1 cellular context compared by ENCODE assay signal in the genomic region with DNA sequence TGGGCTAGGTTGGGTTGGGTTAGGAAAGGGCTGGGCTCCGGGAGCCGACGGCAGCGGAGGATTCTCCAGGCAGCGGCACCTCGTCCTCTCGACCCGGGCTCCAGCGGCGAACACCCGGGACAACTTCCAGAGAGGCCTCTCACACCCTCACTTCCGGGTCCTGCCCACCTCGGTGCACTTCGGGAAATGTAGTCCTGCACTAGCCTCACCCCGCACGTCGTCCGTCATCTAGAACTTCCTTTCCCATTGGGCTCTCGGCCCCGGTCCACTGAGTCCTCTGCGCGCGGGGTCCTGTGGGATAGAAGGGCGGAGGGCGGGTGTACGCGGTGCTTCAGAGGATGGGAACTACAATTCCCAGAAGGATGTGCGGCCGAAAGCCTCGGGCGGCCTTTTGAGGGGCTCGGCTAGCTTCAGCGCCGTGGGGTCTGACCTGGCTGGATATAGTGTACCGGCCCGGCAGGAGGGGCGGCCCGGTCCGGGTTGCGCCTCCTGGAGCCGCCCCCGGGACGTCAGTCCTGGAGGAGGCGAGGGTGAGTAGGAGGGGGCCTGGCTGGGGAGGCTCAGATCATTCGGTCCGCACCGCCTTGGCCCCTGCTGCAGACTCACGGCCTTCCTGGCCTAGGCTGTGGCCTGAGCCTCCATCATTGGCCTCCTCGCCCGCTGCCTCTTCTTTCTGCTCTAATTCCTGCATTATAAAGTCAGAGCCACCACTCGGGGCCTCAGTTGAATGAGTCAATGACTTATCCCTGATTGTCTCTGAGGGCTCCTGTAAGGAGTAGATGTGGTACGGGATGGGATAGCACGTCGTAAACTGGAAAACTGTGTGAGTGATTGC.
A peak's percentile ranks its signal among the peaks of the same experiment; 100 is the strongest.
TF ChIP-seq lines count a peak whose summit lies in the region.

A gene (minus strand): TSS at position 114 of the 835 bp plus-strand sequence. CDS start 160 bp downstream, outside the sequence.
A gene with protein sequence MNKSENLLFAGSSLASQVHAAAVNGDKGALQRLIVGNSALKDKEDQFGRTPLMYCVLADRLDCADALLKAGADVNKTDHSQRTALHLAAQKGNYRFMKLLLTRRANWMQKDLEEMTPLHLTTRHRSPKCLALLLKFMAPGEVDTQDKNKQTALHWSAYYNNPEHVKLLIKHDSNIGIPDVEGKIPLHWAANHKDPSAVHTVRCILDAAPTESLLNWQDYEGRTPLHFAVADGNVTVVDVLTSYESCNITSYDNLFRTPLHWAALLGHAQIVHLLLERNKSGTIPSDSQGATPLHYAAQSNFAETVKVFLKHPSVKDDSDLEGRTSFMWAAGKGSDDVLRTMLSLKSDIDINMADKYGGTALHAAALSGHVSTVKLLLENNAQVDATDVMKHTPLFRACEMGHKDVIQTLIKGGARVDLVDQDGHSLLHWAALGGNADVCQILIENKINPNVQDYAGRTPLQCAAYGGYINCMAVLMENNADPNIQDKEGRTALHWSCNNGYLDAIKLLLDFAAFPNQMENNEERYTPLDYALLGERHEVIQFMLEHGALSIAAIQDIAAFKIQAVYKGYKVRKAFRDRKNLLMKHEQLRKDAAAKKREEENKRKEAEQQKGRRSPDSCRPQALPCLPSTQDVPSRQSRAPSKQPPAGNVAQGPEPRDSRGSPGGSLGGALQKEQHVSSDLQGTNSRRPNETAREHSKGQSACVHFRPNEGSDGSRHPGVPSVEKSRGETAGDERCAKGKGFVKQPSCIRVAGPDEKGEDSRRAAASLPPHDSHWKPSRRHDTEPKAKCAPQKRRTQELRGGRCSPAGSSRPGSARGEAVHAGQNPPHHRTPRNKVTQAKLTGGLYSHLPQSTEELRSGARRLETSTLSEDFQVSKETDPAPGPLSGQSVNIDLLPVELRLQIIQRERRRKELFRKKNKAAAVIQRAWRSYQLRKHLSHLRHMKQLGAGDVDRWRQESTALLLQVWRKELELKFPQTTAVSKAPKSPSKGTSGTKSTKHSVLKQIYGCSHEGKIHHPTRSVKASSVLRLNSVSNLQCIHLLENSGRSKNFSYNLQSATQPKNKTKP (plus strand): TSS at position 357 of the 835 bp plus-strand sequence. CDS start 5,279 bp downstream, outside the sequence.

TF ChIP-seq in HepG2, 621 proteins besides CTCF, POLR2A, EP300 and RAD21 (continued from another document and continues in another):
- TF ChIP-seq, protein P1, sequence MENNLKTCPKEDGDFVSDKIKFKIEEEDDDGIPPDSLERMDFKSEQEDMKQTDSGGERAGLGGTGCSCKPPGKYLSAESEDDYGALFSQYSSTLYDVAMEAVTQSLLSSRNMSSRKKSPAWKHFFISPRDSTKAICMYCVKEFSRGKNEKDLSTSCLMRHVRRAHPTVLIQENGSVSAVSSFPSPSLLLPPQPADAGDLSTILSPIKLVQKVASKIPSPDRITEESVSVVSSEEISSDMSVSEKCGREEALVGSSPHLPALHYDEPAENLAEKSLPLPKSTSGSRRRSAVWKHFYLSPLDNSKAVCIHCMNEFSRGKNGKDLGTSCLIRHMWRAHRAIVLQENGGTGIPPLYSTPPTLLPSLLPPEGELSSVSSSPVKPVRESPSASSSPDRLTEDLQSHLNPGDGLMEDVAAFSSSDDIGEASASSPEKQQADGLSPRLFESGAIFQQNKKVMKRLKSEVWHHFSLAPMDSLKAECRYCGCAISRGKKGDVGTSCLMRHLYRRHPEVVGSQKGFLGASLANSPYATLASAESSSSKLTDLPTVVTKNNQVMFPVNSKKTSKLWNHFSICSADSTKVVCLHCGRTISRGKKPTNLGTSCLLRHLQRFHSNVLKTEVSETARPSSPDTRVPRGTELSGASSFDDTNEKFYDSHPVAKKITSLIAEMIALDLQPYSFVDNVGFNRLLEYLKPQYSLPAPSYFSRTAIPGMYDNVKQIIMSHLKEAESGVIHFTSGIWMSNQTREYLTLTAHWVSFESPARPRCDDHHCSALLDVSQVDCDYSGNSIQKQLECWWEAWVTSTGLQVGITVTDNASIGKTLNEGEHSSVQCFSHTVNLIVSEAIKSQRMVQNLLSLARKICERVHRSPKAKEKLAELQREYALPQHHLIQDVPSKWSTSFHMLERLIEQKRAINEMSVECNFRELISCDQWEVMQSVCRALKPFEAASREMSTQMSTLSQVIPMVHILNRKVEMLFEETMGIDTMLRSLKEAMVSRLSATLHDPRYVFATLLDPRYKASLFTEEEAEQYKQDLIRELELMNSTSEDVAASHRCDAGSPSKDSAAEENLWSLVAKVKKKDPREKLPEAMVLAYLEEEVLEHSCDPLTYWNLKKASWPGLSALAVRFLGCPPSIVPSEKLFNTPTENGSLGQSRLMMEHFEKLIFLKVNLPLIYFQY (CRISPR knock-in tag; IDR thresholded peaks at IDR 0.05; ENCODE audit: borderline replicate concordance), result peak; percentile 53; the same call in 1 of the 2 replicates
- TF ChIP-seq ZBTB3 (CRISPR knock-in tag; IDR thresholded peaks at IDR 0.05; ENCODE audit: borderline replicate concordance, low read depth) (0 out of 2 replicates have a peak, but pooled peaks have one; percentile 36), ZNF713 (CRISPR knock-in tag; IDR thresholded peaks at IDR 0.05) (no peak), BRD4 (CRISPR knock-in tag; IDR thresholded peaks at IDR 0.05) (no peak; the same call in 1 of the 2 replicates), ZMAT3 (CRISPR knock-in tag; conservative IDR thresholded peaks at IDR 0.05) (0 out of 2 replicates have a peak, but pooled peaks have one; percentile 65), ZFP37 (CRISPR knock-in tag; IDR thresholded peaks at IDR 0.05; ENCODE audit: borderline replicate concordance) (0 out of 2 replicates have a peak, but pooled peaks have one; percentile 5), ZNF790 (CRISPR knock-in tag; IDR thresholded peaks at IDR 0.05; ENCODE audit: borderline replicate concordance) (no peak), KLF16 (CRISPR knock-in tag; IDR thresholded peaks at IDR 0.05) (no peak; a peak in 1 of 4 replicates), FOXA1 (IDR thresholded peaks at IDR 0.05) (no peak), FOXA1 (CRISPR knock-in tag; IDR thresholded peaks at IDR 0.05) (no peak), ZNF709 (CRISPR knock-in tag; IDR thresholded peaks at IDR 0.05) (no peak; the same call in 1 of the 2 replicates), ZNF672 (CRISPR knock-in tag; IDR thresholded peaks at IDR 0.05) (no peak), ZNF788 (CRISPR knock-in tag; IDR thresholded peaks at IDR 0.05; ENCODE audit: borderline replicate concordance) (peak; percentile 76; the same call in 1 of the 2 replicates), ISL2 (CRISPR knock-in tag; IDR thresholded peaks at IDR 0.05) (no peak; the same call in 1 of the 2 replicates), MLLT10 (CRISPR knock-in tag; IDR thresholded peaks at IDR 0.05) (no peak), DNMT3B (CRISPR knock-in tag; conservative IDR thresholded peaks at IDR 0.05) (no peak), TBL1XR1 (IDR thresholded peaks at IDR 0.05; ENCODE audit: borderline replicate concordance, low read length, partially characterized antibody) (no peak), ZNF75D (CRISPR knock-in tag; IDR thresholded peaks at IDR 0.05; ENCODE audit: borderline replicate concordance) (no peak), KDM3A (CRISPR knock-in tag; IDR thresholded peaks at IDR 0.05; ENCODE audit: low read depth) (peak; percentile 28; the same call in 1 of the 2 replicates), TBX2 (CRISPR knock-in tag; IDR thresholded peaks at IDR 0.05; ENCODE audit: borderline replicate concordance) (peak; percentile 86), MTF1 (CRISPR knock-in tag; IDR thresholded peaks at IDR 0.05) (no peak; the same call in 1 of the 2 replicates), HNRNPUL1 (IDR thresholded peaks at IDR 0.05; ENCODE audit: low read depth, low read length) (no peak)
- TF ChIP-seq, protein P2, sequence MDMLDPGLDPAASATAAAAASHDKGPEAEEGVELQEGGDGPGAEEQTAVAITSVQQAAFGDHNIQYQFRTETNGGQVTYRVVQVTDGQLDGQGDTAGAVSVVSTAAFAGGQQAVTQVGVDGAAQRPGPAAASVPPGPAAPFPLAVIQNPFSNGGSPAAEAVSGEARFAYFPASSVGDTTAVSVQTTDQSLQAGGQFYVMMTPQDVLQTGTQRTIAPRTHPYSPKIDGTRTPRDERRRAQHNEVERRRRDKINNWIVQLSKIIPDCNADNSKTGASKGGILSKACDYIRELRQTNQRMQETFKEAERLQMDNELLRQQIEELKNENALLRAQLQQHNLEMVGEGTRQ (IDR thresholded peaks at IDR 0.05; ENCODE audit: low read depth, low read length), result no peak
- TF ChIP-seq, protein P2 (CRISPR knock-in tag; IDR thresholded peaks at IDR 0.05; ENCODE audit: borderline replicate concordance), result no peak
- TF ChIP-seq, protein P3, sequence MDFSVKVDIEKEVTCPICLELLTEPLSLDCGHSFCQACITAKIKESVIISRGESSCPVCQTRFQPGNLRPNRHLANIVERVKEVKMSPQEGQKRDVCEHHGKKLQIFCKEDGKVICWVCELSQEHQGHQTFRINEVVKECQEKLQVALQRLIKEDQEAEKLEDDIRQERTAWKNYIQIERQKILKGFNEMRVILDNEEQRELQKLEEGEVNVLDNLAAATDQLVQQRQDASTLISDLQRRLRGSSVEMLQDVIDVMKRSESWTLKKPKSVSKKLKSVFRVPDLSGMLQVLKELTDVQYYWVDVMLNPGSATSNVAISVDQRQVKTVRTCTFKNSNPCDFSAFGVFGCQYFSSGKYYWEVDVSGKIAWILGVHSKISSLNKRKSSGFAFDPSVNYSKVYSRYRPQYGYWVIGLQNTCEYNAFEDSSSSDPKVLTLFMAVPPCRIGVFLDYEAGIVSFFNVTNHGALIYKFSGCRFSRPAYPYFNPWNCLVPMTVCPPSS (IDR thresholded peaks at IDR 0.05), result no peak
- TF ChIP-seq, protein P4, sequence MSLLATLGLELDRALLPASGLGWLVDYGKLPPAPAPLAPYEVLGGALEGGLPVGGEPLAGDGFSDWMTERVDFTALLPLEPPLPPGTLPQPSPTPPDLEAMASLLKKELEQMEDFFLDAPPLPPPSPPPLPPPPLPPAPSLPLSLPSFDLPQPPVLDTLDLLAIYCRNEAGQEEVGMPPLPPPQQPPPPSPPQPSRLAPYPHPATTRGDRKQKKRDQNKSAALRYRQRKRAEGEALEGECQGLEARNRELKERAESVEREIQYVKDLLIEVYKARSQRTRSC (CRISPR knock-in tag; IDR thresholded peaks at IDR 0.05; ENCODE audit: low read depth), result no peak
- TF ChIP-seq, protein P5, sequence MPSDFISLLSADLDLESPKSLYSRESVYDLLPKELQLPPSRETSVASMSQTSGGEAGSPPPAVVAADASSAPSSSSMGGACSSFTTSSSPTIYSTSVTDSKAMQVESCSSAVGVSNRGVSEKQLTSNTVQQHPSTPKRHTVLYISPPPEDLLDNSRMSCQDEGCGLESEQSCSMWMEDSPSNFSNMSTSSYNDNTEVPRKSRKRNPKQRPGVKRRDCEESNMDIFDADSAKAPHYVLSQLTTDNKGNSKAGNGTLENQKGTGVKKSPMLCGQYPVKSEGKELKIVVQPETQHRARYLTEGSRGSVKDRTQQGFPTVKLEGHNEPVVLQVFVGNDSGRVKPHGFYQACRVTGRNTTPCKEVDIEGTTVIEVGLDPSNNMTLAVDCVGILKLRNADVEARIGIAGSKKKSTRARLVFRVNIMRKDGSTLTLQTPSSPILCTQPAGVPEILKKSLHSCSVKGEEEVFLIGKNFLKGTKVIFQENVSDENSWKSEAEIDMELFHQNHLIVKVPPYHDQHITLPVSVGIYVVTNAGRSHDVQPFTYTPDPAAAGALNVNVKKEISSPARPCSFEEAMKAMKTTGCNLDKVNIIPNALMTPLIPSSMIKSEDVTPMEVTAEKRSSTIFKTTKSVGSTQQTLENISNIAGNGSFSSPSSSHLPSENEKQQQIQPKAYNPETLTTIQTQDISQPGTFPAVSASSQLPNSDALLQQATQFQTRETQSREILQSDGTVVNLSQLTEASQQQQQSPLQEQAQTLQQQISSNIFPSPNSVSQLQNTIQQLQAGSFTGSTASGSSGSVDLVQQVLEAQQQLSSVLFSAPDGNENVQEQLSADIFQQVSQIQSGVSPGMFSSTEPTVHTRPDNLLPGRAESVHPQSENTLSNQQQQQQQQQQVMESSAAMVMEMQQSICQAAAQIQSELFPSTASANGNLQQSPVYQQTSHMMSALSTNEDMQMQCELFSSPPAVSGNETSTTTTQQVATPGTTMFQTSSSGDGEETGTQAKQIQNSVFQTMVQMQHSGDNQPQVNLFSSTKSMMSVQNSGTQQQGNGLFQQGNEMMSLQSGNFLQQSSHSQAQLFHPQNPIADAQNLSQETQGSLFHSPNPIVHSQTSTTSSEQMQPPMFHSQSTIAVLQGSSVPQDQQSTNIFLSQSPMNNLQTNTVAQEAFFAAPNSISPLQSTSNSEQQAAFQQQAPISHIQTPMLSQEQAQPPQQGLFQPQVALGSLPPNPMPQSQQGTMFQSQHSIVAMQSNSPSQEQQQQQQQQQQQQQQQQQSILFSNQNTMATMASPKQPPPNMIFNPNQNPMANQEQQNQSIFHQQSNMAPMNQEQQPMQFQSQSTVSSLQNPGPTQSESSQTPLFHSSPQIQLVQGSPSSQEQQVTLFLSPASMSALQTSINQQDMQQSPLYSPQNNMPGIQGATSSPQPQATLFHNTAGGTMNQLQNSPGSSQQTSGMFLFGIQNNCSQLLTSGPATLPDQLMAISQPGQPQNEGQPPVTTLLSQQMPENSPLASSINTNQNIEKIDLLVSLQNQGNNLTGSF (CRISPR knock-in tag; IDR thresholded peaks at IDR 0.05), result no peak
- TF ChIP-seq, protein P6, sequence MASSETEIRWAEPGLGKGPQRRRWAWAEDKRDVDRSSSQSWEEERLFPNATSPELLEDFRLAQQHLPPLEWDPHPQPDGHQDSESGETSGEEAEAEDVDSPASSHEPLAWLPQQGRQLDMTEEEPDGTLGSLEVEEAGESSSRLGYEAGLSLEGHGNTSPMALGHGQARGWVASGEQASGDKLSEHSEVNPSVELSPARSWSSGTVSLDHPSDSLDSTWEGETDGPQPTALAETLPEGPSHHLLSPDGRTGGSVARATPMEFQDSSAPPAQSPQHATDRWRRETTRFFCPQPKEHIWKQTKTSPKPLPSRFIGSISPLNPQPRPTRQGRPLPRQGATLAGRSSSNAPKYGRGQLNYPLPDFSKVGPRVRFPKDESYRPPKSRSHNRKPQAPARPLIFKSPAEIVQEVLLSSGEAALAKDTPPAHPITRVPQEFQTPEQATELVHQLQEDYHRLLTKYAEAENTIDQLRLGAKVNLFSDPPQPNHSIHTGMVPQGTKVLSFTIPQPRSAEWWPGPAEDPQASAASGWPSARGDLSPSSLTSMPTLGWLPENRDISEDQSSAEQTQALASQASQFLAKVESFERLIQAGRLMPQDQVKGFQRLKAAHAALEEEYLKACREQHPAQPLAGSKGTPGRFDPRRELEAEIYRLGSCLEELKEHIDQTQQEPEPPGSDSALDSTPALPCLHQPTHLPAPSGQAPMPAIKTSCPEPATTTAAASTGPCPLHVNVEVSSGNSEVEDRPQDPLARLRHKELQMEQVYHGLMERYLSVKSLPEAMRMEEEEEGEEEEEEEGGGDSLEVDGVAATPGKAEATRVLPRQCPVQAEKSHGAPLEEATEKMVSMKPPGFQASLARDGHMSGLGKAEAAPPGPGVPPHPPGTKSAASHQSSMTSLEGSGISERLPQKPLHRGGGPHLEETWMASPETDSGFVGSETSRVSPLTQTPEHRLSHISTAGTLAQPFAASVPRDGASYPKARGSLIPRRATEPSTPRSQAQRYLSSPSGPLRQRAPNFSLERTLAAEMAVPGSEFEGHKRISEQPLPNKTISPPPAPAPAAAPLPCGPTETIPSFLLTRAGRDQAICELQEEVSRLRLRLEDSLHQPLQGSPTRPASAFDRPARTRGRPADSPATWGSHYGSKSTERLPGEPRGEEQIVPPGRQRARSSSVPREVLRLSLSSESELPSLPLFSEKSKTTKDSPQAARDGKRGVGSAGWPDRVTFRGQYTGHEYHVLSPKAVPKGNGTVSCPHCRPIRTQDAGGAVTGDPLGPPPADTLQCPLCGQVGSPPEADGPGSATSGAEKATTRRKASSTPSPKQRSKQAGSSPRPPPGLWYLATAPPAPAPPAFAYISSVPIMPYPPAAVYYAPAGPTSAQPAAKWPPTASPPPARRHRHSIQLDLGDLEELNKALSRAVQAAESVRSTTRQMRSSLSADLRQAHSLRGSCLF (CRISPR knock-in tag; IDR thresholded peaks at IDR 0.05; ENCODE audit: borderline replicate concordance), result no peak
